ENCODE assay signal across 14 cellular contexts in genomic region chr11:113477321-113477720, GRCh38. TPM values are rescaled to one million over a fixed set of nuclear protein-coding genes. Genes with fewer than 3 reads are reported as not detected.
DNase-seq lines count a peak whose midpoint lies in the region; ATAC-seq and TF ChIP-seq lines count a peak whose summit lies in the region.
"Had no signal": no experiment of that assay in that cellular context is flagged by ENCODE, and none has a peak within 500 bp of the region (broad histone marks: within the 10 kb centered on the region; RNA-seq: fewer than 3 reads in every experiment).

No MANE protein-coding gene starts in this region.

- no peak for ATAC-seq in activated naive CD4-positive, alpha-beta T cell treated with anti-CD3 and anti-CD28 coated beads, Interleukin-2, amount 50 U/mL, for 72 hours
- no peak for ATAC-seq in GM21390 (IDR thresholded peaks at IDR 0.05; ENCODE audit: unreplicated experiment)
- no peak for ATAC-seq in HG03469 (IDR thresholded peaks at IDR 0.05; ENCODE audit: unreplicated experiment)
- ATAC-seq: left lobe of liver, upper lobe of right lung had no signal

- H3K4me3 ChIP-seq in vagina (no peak overlapping the region), smooth muscle cell (no peak overlapping the region)
- H3K4me3 ChIP-seq: upper lobe of right lung had no signal

- no peak for TF ChIP-seq POLR2A in vagina (IDR thresholded peaks at IDR 0.05)

- no peaks in the 10 kb centered on the region for H3K9me3 Mint-ChIP-seq in activated naive CD4-positive, alpha-beta T cell treated with anti-CD3 and anti-CD28 coated beads for 36 hours
- no peaks in the 10 kb centered on the region for H3K9me3 Mint-ChIP-seq in activated naive CD4-positive, alpha-beta T cell treated with anti-CD3 and anti-CD28 coated beads, Interleukin-2, amount 50 U/mL, for 72 hours

- no peak overlapping the region for H3K4me3 Mint-ChIP-seq in activated naive CD4-positive, alpha-beta T cell treated with anti-CD3 and anti-CD28 coated beads for 36 hours

- H3K4me1 Mint-ChIP-seq in activated naive CD4-positive, alpha-beta T cell treated with anti-CD3 and anti-CD28 coated beads for 36 hours (ENCODE audit: low read depth): peaks cover 7% of the 10 kb centered on the region

- TF ChIP-seq CTCF in vagina (IDR thresholded peaks at IDR 0.05) (no peak), smooth muscle cell (IDR thresholded peaks at IDR 0.05; ENCODE audit: borderline replicate concordance, insufficient read depth, poor library complexity, severe bottlenecking) (no peak)

- peak; percentile 6 for DNase-seq in activated naive CD4-positive, alpha-beta T cell treated with anti-CD3 and anti-CD28 coated beads for 36 hours
- DNase-seq in activated naive CD4-positive, alpha-beta T cell treated with anti-CD3 and anti-CD28 coated beads, Interleukin-2, amount 50 U/mL, for 72 hours (ENCODE audit: low spot score in 2 of 2): no peak
- DNase-seq in NCI-H446 treated with DMSO at 0.1 percent for 48 hours (lab: John Stamatoyannopoulos, UW) (peak; percentile 41), amniotic epithelial cell (ENCODE audit: low read depth) (peak; percentile 15), vagina (ENCODE audit: extremely low spot score in 2 of 2) (peak; percentile 32 to 58), smooth muscle cell (lab: John Stamatoyannopoulos, UW; ENCODE audit: unreplicated experiment) (no peak)
- DNase-seq: amniotic stem cell; stimulated activated CD4-positive, alpha-beta T cell treated with anti-CD3 and anti-CD28 coated beads, Interleukin-12 subunit alpha, Interleukin-12 subunit beta, amount 100 ng/mL, for 4 hours; upper lobe of right lung had no signal

- H3K9me3 ChIP-seq in vagina (no peaks in the 10 kb centered on the region), smooth muscle cell (replicated peaks; ENCODE audit: low read depth) (no peaks in the 10 kb centered on the region)
- H3K9me3 ChIP-seq: neutrophil, upper lobe of right lung had no signal

- no peak overlapping the region for H3K27ac Mint-ChIP-seq in activated naive CD4-positive, alpha-beta T cell treated with anti-CD3 and anti-CD28 coated beads for 36 hours
- no peak overlapping the region for H3K27ac Mint-ChIP-seq in activated naive CD4-positive, alpha-beta T cell treated with anti-CD3 and anti-CD28 coated beads, Interleukin-2, amount 50 U/mL, for 72 hours

- H3F3A ChIP-seq in smooth muscle cell (ENCODE audit: low read depth): no peaks in the 10 kb centered on the region

- H3K27ac ChIP-seq in vagina: no peak overlapping the region
- H3K27ac ChIP-seq in smooth muscle cell (ENCODE audit: low read depth): no peak overlapping the region
- H3K27ac ChIP-seq: neutrophil, upper lobe of right lung had no signal

- intact Hi-C loops in activated naive CD4-positive, alpha-beta T cell treated with anti-CD3 and anti-CD28 coated beads for 36 hours (cut with micrococcal nuclease): no loop called here
- intact Hi-C loops in vagina (cut with DNase I): no loop called here

- no peak overlapping the region for H3K9ac ChIP-seq in smooth muscle cell (ENCODE audit: low read depth)

- H3K36me3 ChIP-seq in vagina: no peaks in the 10 kb centered on the region
- H3K36me3 ChIP-seq in smooth muscle cell (ENCODE audit: low read depth): no peaks in the 10 kb centered on the region
- H3K36me3 ChIP-seq: neutrophil, upper lobe of right lung had no signal

- H3K27me3 ChIP-seq in vagina: peaks cover 4% of the 10 kb centered on the region
- H3K27me3 ChIP-seq in smooth muscle cell (ENCODE audit: low read depth): peaks cover 51% of the 10 kb centered on the region

- H3K27me3 Mint-ChIP-seq in activated naive CD4-positive, alpha-beta T cell treated with anti-CD3 and anti-CD28 coated beads for 36 hours (ENCODE audit: low read depth): peaks cover 58% of the 10 kb centered on the region

- H3K4me1 ChIP-seq in vagina (peaks cover 6% of the 10 kb centered on the region), smooth muscle cell (ENCODE audit: low read depth) (peaks cover 4% of the 10 kb centered on the region)
- H3K4me1 ChIP-seq: upper lobe of right lung had no signal

- H4K20me1 ChIP-seq in smooth muscle cell (ENCODE audit: low read depth): peaks cover 8% of the 10 kb centered on the region

- H3K79me2 ChIP-seq in smooth muscle cell (ENCODE audit: low read depth): no peaks in the 10 kb centered on the region

- CTCF ChIA-PET in activated naive CD4-positive, alpha-beta T cell treated with anti-CD3 and anti-CD28 coated beads for 36 hours (lab: Charles Lee): no interaction called here

- H3K36me3 Mint-ChIP-seq in activated naive CD4-positive, alpha-beta T cell treated with anti-CD3 and anti-CD28 coated beads for 36 hours (ENCODE audit: low read depth): no peaks in the 10 kb centered on the region
- peaks cover 0 to 8% of the 10 kb centered on the region in 2 donors for H3K36me3 Mint-ChIP-seq in activated naive CD4-positive, alpha-beta T cell treated with anti-CD3 and anti-CD28 coated beads, Interleukin-2, amount 50 U/mL, for 72 hours

- WGBS in smooth muscle cell (ENCODE audit: low lambda C conversion rate): 24% methylated on average over 8 of the region's 8 CpGs

- no peak overlapping the region for H3K4me2 ChIP-seq in smooth muscle cell

- no peak overlapping the region for H2AFZ ChIP-seq in smooth muscle cell (ENCODE audit: low read depth)

RNA-seq across cellular contexts. Expression of gene DRD2, which starts 2.1 kb away (rescaled TPM):
- not detected for total RNA-seq in activated naive CD4-positive, alpha-beta T cell treated with anti-CD3 and anti-CD28 coated beads for 36 hours
- not detected for total RNA-seq in activated naive CD4-positive, alpha-beta T cell treated with anti-CD3 and anti-CD28 coated beads, Interleukin-2, amount 50 U/mL, for 72 hours
- total RNA-seq in vagina (0.49 TPM), smooth muscle cell (0.58 and 0.72 TPM in 2 replicates)
- 0.57 and 2.5 TPM in 2 replicates for polyA plus RNA-seq in smooth muscle cell
- total RNA-seq: left lobe of liver, upper lobe of right lung had no signal
- polyA plus RNA-seq: AG04450 had no signal

Comparison
In these comparisons a context has a peak if more than half of its experiments do, and no peak if none do; other contexts are left out.
1. DNase-seq: peak in activated naive CD4-positive, alpha-beta T cell treated with anti-CD3 and anti-CD28 coated beads for 36 hours (single experiment), NCI-H446 treated with DMSO at 0.1 percent for 48 hours (single experiment), amniotic epithelial cell (single experiment) and vagina (2 of 2); none in activated naive CD4-positive, alpha-beta T cell treated with anti-CD3 and anti-CD28 coated beads, Interleukin-2, amount 50 U/mL, for 72 hours (0 of 2) and smooth muscle cell (single experiment).